In genomic region chr5:159104058-159104651, GRCh38 we compare ENCODE assay signal across 11 cellular contexts. TPM values are rescaled to one million over a fixed set of nuclear protein-coding genes. Genes with fewer than 3 reads are reported as not detected.
DNase-seq lines count a peak whose midpoint lies in the region; ATAC-seq and TF ChIP-seq lines count a peak whose summit lies in the region.
"Had no signal": no experiment of that assay in that cellular context is flagged by ENCODE, and none has a peak within 500 bp of the region (broad histone marks: within the 10 kb centered on the region; RNA-seq: fewer than 3 reads in every experiment).

No MANE protein-coding gene starts in this region.

- no peak overlapping the region for H3K4me2 ChIP-seq in fibroblast of lung (ENCODE audit: extremely low read depth, insufficient read depth, low read length)

- H3K4me3 Mint-ChIP-seq in nephron progenitor cell: peak overlapping the region; percentile 89

- DNase-seq in AG20443 (ENCODE audit: low spot score) (peak; percentile 40), HuH-7 (ENCODE audit: low spot score) (peak; percentile 58), fibroblast of lung (ENCODE audit: low read depth in 2 of 2) (peak in 1 of 2 donors; percentile 62), nephron progenitor cell (peak; percentile 64), NOMO-1 (lab: John Stamatoyannopoulos, UW; ENCODE audit: unreplicated experiment in 2 of 2) (no peak), GM19240 (ENCODE audit: insufficient read length, low spot score) (no peak)
- no peak for DNase-seq in activated naive CD4-positive, alpha-beta T cell treated with Interleukin-2 at 50 U/mL for 16 hours
- DNase-seq: Caco-2; effector memory CD8-positive, alpha-beta T cell; substantia nigra had no signal

- H3K27me3 ChIP-seq in fibroblast of lung (ENCODE audit: control insufficient read depth, insufficient read depth, low read length): peaks cover 21% of the 10 kb centered on the region

- H3K79me2 ChIP-seq in fibroblast of lung (ENCODE audit: control insufficient read depth, insufficient read depth, low read length): peaks cover 6% of the 10 kb centered on the region

- H3K4me3 ChIP-seq in fibroblast of lung (replicated peaks in 1 of 4; ENCODE audit: control extremely low read depth in 1 of 4, insufficient read depth in 1 of 4, low read depth in 3 of 4, low read length in 4 of 4): peak overlapping the region in 1 of 4 experiments; percentile 32

- H3K4me1 Mint-ChIP-seq in nephron progenitor cell: peaks cover 79% of the 10 kb centered on the region

- H3K36me3 Mint-ChIP-seq in nephron progenitor cell (ENCODE audit: low read depth): no peaks in the 10 kb centered on the region

- no peaks in the 10 kb centered on the region for H4K20me1 ChIP-seq in fibroblast of lung (ENCODE audit: control insufficient read depth, extremely low read depth, insufficient read depth, low read length)

- no peaks in the 10 kb centered on the region for H3K36me3 ChIP-seq in fibroblast of lung (ENCODE audit: control insufficient read depth, insufficient read depth, low read length)

- peaks cover 91% of the 10 kb centered on the region for H3K27me3 Mint-ChIP-seq in nephron progenitor cell (ENCODE audit: low read depth, poor library complexity)

- H3K9me3 ChIP-seq in fibroblast of lung (ENCODE audit: control insufficient read depth, insufficient read depth, low read depth, low read length): no peaks in the 10 kb centered on the region
- H3K9me3 ChIP-seq: Caco-2 had no signal

- H3K27ac ChIP-seq in fibroblast of lung (ENCODE audit: insufficient read depth, low read length): no peak overlapping the region

- TF ChIP-seq CTCF in fibroblast of lung (conservative IDR thresholded peaks at IDR 0.05 in 1 of 2, IDR thresholded peaks at IDR 0.05 in 1 of 2; ENCODE audit: low read depth in 1 of 2, low read length in 2 of 2) (peak; percentile 9 to 53), nephron progenitor cell (IDR thresholded peaks at IDR 0.05) (peak; percentile 54)

- peaks cover 3% of the 10 kb centered on the region for H3K4me1 ChIP-seq in fibroblast of lung (ENCODE audit: control insufficient read depth, extremely low read depth, insufficient read depth, low read length)
- H3K4me1 ChIP-seq: Caco-2 had no signal

- H3K9me3 Mint-ChIP-seq in nephron progenitor cell: no peaks in the 10 kb centered on the region
- H3K9me3 Mint-ChIP-seq: effector memory CD8-positive, alpha-beta T cell had no signal

- no peak for ATAC-seq in GM21360 (IDR thresholded peaks at IDR 0.05; ENCODE audit: unreplicated experiment)
- ATAC-seq: effector memory CD8-positive, alpha-beta T cell had no signal

- no peak overlapping the region for H2AFZ ChIP-seq in fibroblast of lung (ENCODE audit: low read length)

- no peak overlapping the region for H3K9ac ChIP-seq in fibroblast of lung (ENCODE audit: insufficient read depth, low read length)

- no peak overlapping the region for H3K27ac Mint-ChIP-seq in nephron progenitor cell
- H3K27ac Mint-ChIP-seq: effector memory CD8-positive, alpha-beta T cell had no signal

RNA-seq across cellular contexts. Expression of gene EBF1, which starts 4.4 kb away (rescaled TPM):
- 0.99 and 2.1 TPM in 2 replicates for total RNA-seq in fibroblast of lung
- polyA plus RNA-seq in fibroblast of lung: 2.6 and 18.3 TPM in 2 replicates
- polyA plus RNA-seq in fibroblast of lung (2012): 1.9 and 19.2 TPM in 2 replicates
- polyA minus RNA-seq in fibroblast of lung (ENCODE audit: low replicate concordance): 13.0 and 97.7 TPM in 2 replicates
- total RNA-seq: Caco-2 had no signal

Comparison
In these comparisons a context has a peak if more than half of its experiments do, and no peak if none do; other contexts are left out.
1. DNase-seq: peak in AG20443 (single experiment), HuH-7 (single experiment) and nephron progenitor cell (single experiment); none in NOMO-1 (0 of 2), activated naive CD4-positive, alpha-beta T cell treated with Interleukin-2 at 50 U/mL for 16 hours (single experiment) and GM19240 (single experiment).